Comparison of ENCODE assay signal across 1 cellular context in the genomic region with DNA sequence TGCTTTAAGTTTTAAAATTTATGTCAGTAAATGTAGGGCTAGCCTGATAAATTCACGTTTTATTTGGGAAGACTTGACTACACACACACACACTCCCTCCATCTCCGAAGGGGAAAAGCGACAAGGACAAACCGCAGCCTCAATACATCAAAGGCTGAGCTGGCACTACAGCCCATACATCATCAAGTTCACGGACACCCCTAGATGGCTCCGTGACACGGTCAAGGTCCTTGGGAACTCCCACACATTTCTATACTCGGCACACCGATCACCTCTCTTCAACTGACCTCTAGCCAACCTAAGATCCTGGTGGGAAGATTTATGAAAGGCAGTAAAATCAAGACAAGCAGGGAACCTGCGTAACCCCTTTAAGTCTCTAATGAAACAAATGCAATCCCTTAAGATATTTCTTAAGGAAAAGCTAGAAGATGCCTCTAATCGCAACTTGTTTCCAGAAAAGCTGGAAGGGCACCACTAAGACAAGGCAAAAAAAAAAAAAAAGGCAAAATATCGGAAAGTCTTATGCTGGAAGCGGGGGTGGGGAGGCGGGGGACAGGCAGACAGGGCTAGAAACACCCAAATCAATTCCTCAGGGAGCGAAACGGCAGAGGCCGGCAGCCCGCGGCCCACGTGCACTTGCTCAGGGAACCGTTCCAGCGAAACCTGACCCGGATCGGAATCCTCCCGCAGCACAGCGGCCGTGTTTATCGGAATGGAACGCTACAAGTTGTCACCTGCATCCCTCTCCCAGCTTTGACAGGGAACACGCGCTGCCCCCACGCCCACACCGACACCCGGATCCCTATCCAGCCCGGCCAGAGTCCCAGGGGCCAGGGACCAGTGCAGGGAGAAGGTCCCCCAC.
TF ChIP-seq lines count a peak whose summit lies in the region.

No MANE protein-coding gene starts in this region.

TF ChIP-seq in HepG2, 621 proteins besides CTCF, POLR2A, EP300 and RAD21 (continued from another document):
- TF ChIP-seq, protein P1, sequence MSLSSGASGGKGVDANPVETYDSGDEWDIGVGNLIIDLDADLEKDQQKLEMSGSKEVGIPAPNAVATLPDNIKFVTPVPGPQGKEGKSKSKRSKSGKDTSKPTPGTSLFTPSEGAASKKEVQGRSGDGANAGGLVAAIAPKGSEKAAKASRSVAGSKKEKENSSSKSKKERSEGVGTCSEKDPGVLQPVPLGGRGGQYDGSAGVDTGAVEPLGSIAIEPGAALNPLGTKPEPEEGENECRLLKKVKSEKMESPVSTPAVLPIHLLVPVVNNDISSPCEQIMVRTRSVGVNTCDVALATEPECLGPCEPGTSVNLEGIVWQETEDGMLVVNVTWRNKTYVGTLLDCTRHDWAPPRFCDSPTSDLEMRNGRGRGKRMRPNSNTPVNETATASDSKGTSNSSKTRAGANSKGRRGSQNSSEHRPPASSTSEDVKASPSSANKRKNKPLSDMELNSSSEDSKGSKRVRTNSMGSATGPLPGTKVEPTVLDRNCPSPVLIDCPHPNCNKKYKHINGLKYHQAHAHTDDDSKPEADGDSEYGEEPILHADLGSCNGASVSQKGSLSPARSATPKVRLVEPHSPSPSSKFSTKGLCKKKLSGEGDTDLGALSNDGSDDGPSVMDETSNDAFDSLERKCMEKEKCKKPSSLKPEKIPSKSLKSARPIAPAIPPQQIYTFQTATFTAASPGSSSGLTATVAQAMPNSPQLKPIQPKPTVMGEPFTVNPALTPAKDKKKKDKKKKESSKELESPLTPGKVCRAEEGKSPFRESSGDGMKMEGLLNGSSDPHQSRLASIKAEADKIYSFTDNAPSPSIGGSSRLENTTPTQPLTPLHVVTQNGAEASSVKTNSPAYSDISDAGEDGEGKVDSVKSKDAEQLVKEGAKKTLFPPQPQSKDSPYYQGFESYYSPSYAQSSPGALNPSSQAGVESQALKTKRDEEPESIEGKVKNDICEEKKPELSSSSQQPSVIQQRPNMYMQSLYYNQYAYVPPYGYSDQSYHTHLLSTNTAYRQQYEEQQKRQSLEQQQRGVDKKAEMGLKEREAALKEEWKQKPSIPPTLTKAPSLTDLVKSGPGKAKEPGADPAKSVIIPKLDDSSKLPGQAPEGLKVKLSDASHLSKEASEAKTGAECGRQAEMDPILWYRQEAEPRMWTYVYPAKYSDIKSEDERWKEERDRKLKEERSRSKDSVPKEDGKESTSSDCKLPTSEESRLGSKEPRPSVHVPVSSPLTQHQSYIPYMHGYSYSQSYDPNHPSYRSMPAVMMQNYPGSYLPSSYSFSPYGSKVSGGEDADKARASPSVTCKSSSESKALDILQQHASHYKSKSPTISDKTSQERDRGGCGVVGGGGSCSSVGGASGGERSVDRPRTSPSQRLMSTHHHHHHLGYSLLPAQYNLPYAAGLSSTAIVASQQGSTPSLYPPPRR (CRISPR knock-in tag; IDR thresholded peaks at IDR 0.05; ENCODE audit: borderline replicate concordance), result no peak
- TF ChIP-seq EZH2 (conservative IDR thresholded peaks at IDR 0.05; ENCODE audit: low read depth, low read length), result 0 out of 2 replicates have a peak, but pooled peaks have one; percentile 34
- no peak for TF ChIP-seq ZBTB3 (CRISPR knock-in tag; IDR thresholded peaks at IDR 0.05; ENCODE audit: borderline replicate concordance, low read depth)
- peak; percentile 45 for TF ChIP-seq RARA (CRISPR knock-in tag; IDR thresholded peaks at IDR 0.05)
- TF ChIP-seq PRMT3 (CRISPR knock-in tag; IDR thresholded peaks at IDR 0.05; ENCODE audit: borderline replicate concordance, low read depth), result no peak
